ENCODE assay signal across 11 cellular contexts in the genomic region with DNA sequence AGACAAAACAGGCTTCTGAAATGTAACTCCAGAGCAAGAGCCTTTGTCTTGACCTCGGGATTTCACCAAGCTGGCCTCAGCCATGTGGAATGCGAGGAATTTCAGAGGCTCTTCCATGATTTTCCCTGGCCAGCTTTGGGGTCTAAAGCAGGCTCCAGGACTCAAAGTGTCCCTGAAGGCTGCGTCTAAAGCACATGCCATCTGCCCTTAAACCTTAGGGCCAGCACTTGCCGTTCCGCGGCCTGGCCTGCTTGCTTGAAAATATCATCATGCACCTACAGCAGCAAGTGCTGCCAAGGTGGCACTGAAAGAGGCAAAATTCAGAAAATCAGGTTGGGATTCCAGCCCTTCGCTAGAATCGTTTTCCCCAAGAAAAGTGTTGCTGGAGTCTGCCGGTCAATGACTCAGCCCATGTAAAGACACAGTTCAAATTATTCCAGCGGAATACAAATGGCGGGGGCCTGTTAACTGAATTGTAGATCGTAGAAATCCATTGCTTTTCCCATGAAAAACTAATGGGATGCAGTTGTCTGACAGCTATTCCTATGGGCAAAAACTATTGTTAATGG.
A peak's percentile ranks its signal among the peaks of the same experiment; 100 is the strongest.
DNase-seq lines count a peak whose midpoint lies in the region; ATAC-seq and TF ChIP-seq lines count a peak whose summit lies in the region.
"Had no signal": no experiment of that assay in that cellular context is flagged by ENCODE, and none has a peak within 500 bp of the region (broad histone marks: within the 10 kb centered on the region; RNA-seq: fewer than 3 reads in every experiment).

No MANE protein-coding gene starts in this region.

- H3K4me1 ChIP-seq in RWPE2 (ENCODE audit: insufficient read depth, poor library complexity, severe bottlenecking): peaks cover 8% of the 10 kb centered on the region

- ATAC-seq in RWPE2 (ENCODE audit: low read depth) (peak; percentile 58; the same call in 1 of the 3 replicates), HG03565 (IDR thresholded peaks at IDR 0.05; ENCODE audit: unreplicated experiment) (no peak), HG02610 (IDR thresholded peaks at IDR 0.05; ENCODE audit: unreplicated experiment) (no peak)

- H3K9me3 Mint-ChIP-seq in nephron: no peaks in the 10 kb centered on the region

- peak overlapping the region in 2 of 3 experiments; percentile 8 to 77 for H3K27ac Mint-ChIP-seq in nephron

- H3K27me3 Mint-ChIP-seq in nephron (ENCODE audit: low read depth): no peaks in the 10 kb centered on the region

- no peak overlapping the region for H3K4me3 Mint-ChIP-seq in nephron

- H3K36me3 Mint-ChIP-seq in nephron (ENCODE audit: low read depth): peaks cover 5% of the 10 kb centered on the region

- H3K4me1 Mint-ChIP-seq in nephron: peaks cover 35% of the 10 kb centered on the region

- H3K36me3 ChIP-seq in RWPE2 (ENCODE audit: low read depth): no peaks in the 10 kb centered on the region

- H3K27me3 ChIP-seq in RWPE2 (ENCODE audit: insufficient read depth, poor library complexity, severe bottlenecking): no peaks in the 10 kb centered on the region

- H3K4me3 ChIP-seq in AG10803 (ENCODE audit: low read length) (no peak overlapping the region), RWPE2 (ENCODE audit: severe bottlenecking) (no peak overlapping the region), fibroblast of the aortic adventitia (ENCODE audit: low read depth, low read length) (no peak overlapping the region)

- no peaks in the 10 kb centered on the region for H3K9me3 ChIP-seq in RWPE2 (ENCODE audit: severe bottlenecking)

- H3K27ac ChIP-seq in RWPE2 (ENCODE audit: poor library complexity, severe bottlenecking): no peak overlapping the region
- H3K27ac ChIP-seq: C4-2B had no signal

- DNase-seq in AG10803 (ENCODE audit: low read depth) (peak; percentile 90), RWPE2 (ENCODE audit: low spot score) (no peak), fibroblast of the aortic adventitia (ENCODE audit: low read depth) (peak; percentile 91), UCSD-AML1 (lab: John Stamatoyannopoulos, UW; ENCODE audit: unreplicated experiment) (no peak)
- DNase-seq in activated effector memory CD4-positive, alpha-beta T cell treated with anti-CD3 and anti-CD28 coated beads, Interleukin-2, amount 50 U/mL, for 16 hours: no peak
- DNase-seq: NCI-H510A; stimulated activated CD4-positive, alpha-beta T cell treated with anti-CD3 and anti-CD28 coated beads, Interleukin-2, amount 100 ng/mL, for 24 hours had no signal

- no peak for TF ChIP-seq CTCF in AG10803 (conservative IDR thresholded peaks at IDR 0.05; ENCODE audit: low read length)
- no peak for TF ChIP-seq CTCF in RWPE2 (IDR thresholded peaks at IDR 0.05; ENCODE audit: poor library complexity, severe bottlenecking)
- no peak for TF ChIP-seq CTCF in fibroblast of the aortic adventitia (IDR thresholded peaks at IDR 0.05; ENCODE audit: insufficient read depth, low read length)
- TF ChIP-seq CTCF in nephron (IDR thresholded peaks at IDR 0.05; ENCODE audit: unreplicated experiment in 3 of 3): no peak

Comparison
In these comparisons a context has a peak if more than half of its experiments do, and no peak if none do; other contexts are left out.
1. DNase-seq: peak in AG10803 (single experiment) and fibroblast of the aortic adventitia (single experiment); none in RWPE2 (single experiment), activated effector memory CD4-positive, alpha-beta T cell treated with anti-CD3 and anti-CD28 coated beads, Interleukin-2, amount 50 U/mL, for 16 hours (single experiment) and UCSD-AML1 (single experiment).